11 cellular contexts compared by ENCODE assay signal in genomic region chr4:85823295-85823694, GRCh38.
DNase-seq lines count a peak whose midpoint lies in the region; FAIRE-seq and TF ChIP-seq lines count a peak whose summit lies in the region.
"Had no signal": no experiment of that assay in that cellular context is flagged by ENCODE, and none has a peak within 500 bp of the region (broad histone marks: within the 10 kb centered on the region; RNA-seq: fewer than 3 reads in every experiment).

No MANE protein-coding gene starts in this region.

- H3K27me3 ChIP-seq in mesenchymal stem cell (ENCODE audit: control insufficient read depth in 1 of 2, insufficient read depth in 1 of 2, low read length in 2 of 2), result no peaks in the 10 kb centered on the region
- H3K27me3 ChIP-seq in small intestine (ENCODE audit: control insufficient read depth in 2 of 2, insufficient read depth in 2 of 2, low read length in 2 of 2), result no peaks in the 10 kb centered on the region
- H3K27me3 ChIP-seq in mammary epithelial cell (ENCODE audit: insufficient read depth, low read length), result peaks cover 2% of the 10 kb centered on the region
- H3K27me3 ChIP-seq: dorsolateral prefrontal cortex had no signal

- H2BK12ac ChIP-seq in mesenchymal stem cell (ENCODE audit: low read length in 2 of 2), result peak overlapping the region in 1 of 2 experiments; percentile 8

- no peak overlapping the region for H2BK120ac ChIP-seq in mesenchymal stem cell (ENCODE audit: low read depth, low read length)

- no peaks in the 10 kb centered on the region for H3K9me3 ChIP-seq in mesenchymal stem cell (ENCODE audit: control insufficient read depth, low read length)
- H3K9me3 ChIP-seq in small intestine (ENCODE audit: control insufficient read depth, low read depth), result no peaks in the 10 kb centered on the region
- no peaks in the 10 kb centered on the region for H3K9me3 ChIP-seq in mammary epithelial cell (replicated peaks; ENCODE audit: insufficient read depth, low read length)

- H3K4ac ChIP-seq in mesenchymal stem cell (ENCODE audit: low read depth in 1 of 2, low read length in 2 of 2), result no peak overlapping the region

- WGBS in mesenchymal stem cell, result 38% methylated on average over 1 of the region's 1 CpG
- 24 to 47% (median 35%) methylated on average over 1 of the region's 1 CpG for WGBS in small intestine, 3 donors
- 11% methylated on average over 1 of the region's 1 CpG for WGBS in mammary epithelial cell (ENCODE audit: low coverage, missing lambda C conversion rate)

- H3K4me1 ChIP-seq in mesenchymal stem cell (ENCODE audit: control insufficient read depth, insufficient read depth, low read depth, low read length) (peaks cover 3% of the 10 kb centered on the region), small intestine (ENCODE audit: control insufficient read depth in 2 of 2, insufficient read depth in 1 of 2, low read depth in 1 of 2, low read length in 1 of 2) (peaks cover 0 to 14% of the 10 kb centered on the region in 2 donors), mammary epithelial cell (ENCODE audit: insufficient read depth, low read length) (peaks cover 12% of the 10 kb centered on the region)
- H3K4me1 ChIP-seq: parathyroid adenoma had no signal

- H3K9ac ChIP-seq in mesenchymal stem cell (ENCODE audit: low read length) (peak overlapping the region; percentile 61), mammary epithelial cell (ENCODE audit: insufficient read depth, low read length) (no peak overlapping the region)
- H3K9ac ChIP-seq: parathyroid adenoma had no signal

- H3K14ac ChIP-seq in mesenchymal stem cell (ENCODE audit: low read length in 2 of 2), result no peak overlapping the region

- peak; percentile 47 for DNase-seq in EL
- DNase-seq in M059J (ENCODE audit: low read depth), result peak; percentile 55
- peak; percentile 52 for DNase-seq in choroid plexus epithelial cell (ENCODE audit: low read depth)
- DNase-seq in mesenchymal stem cell, result no peak
- DNase-seq in small intestine, result no peak
- DNase-seq in activated CD4-positive, alpha-beta T cell treated with anti-CD3 and anti-CD28 coated beads for 1 hour, result no peak
- no peak for DNase-seq in mammary epithelial cell
- DNase-seq: dorsolateral prefrontal cortex; NK-92 treated with Interleukin-12 subunit alpha and Interleukin-12 subunit beta, amount 100 ng/mL, for 24 hours had no signal

- CTCF ChIA-PET in mammary epithelial cell (lab: Charles Lee; ENCODE audit: low non-redundant PET), result interaction anchor here (0.7 kb wide), 1 partner anchor 76 kb away, joined by 4 read pairs; no protein-coding TSS in a partner anchor

- H3K27ac ChIP-seq in mesenchymal stem cell (ENCODE audit: low read length, poor library complexity, severe bottlenecking) (no peak overlapping the region), small intestine (ENCODE audit: low read depth in 1 of 2, low read length in 1 of 2) (no peak overlapping the region), mammary epithelial cell (ENCODE audit: insufficient read depth, low read depth, low read length) (no peak overlapping the region)
- H3K27ac ChIP-seq: dorsolateral prefrontal cortex, parathyroid adenoma, VCaP had no signal

- no TSS peak for BruUV-seq in mammary epithelial cell (replicated peaks; lab: Mats Ljungman, UMichigan)

- H2AFZ ChIP-seq in mesenchymal stem cell (ENCODE audit: low read depth, low read length) (no peak overlapping the region), mammary epithelial cell (ENCODE audit: low read depth, low read length) (no peak overlapping the region)
- H2AFZ ChIP-seq: parathyroid adenoma had no signal

- intact Hi-C loops in mammary epithelial cell (cut with micrococcal nuclease), result loop anchor here (10.0 kb wide), 1 partner anchor 142 kb away; no protein-coding TSS in a partner anchor

- H4K91ac ChIP-seq in mesenchymal stem cell (ENCODE audit: low read length), result no peak overlapping the region

- no peak overlapping the region for H3K23ac ChIP-seq in mesenchymal stem cell (ENCODE audit: low read length in 2 of 2)

- no peak overlapping the region for H2BK5ac ChIP-seq in mesenchymal stem cell (ENCODE audit: low read depth, low read length, poor library complexity, severe bottlenecking)

- TF ChIP-seq CTCF in choroid plexus epithelial cell (conservative IDR thresholded peaks at IDR 0.05; ENCODE audit: low read depth, low read length) (no peak), mammary epithelial cell (conservative IDR thresholded peaks at IDR 0.05 in 1 of 2, IDR thresholded peaks at IDR 0.05 in 1 of 2; ENCODE audit: extremely low read depth in 1 of 2, insufficient read depth in 1 of 2, low read depth in 1 of 2, low read length in 2 of 2) (no peak)

- dilution Hi-C loops in mammary epithelial cell (cut with HindIII; ENCODE audit: low sequenced_read_pairs), result no loop called here

- no peak overlapping the region for H3K4me3 ChIP-seq in choroid plexus epithelial cell (ENCODE audit: low read depth, low read length)
- no peak overlapping the region for H3K4me3 ChIP-seq in mesenchymal stem cell (ENCODE audit: insufficient read depth in 1 of 2, low read depth in 1 of 2, low read length in 2 of 2)
- no peak overlapping the region for H3K4me3 ChIP-seq in small intestine (ENCODE audit: low read depth in 1 of 2, low read length in 2 of 2)
- no peak overlapping the region for H3K4me3 ChIP-seq in mammary epithelial cell (replicated peaks in 1 of 3; ENCODE audit: insufficient read depth in 1 of 3, low read depth in 2 of 3, low read length in 3 of 3)
- H3K4me3 ChIP-seq: dorsolateral prefrontal cortex had no signal

- H2AK5ac ChIP-seq in mesenchymal stem cell (ENCODE audit: low read length, severe bottlenecking), result peak overlapping the region; percentile 16

- peak overlapping the region; percentile 35 for H4K8ac ChIP-seq in mesenchymal stem cell (ENCODE audit: low read length)

- H2BK15ac ChIP-seq in mesenchymal stem cell (ENCODE audit: low read depth, poor library complexity, severe bottlenecking), result no peak overlapping the region

- in situ Hi-C loops in mammary epithelial cell (cut with MboI; ENCODE audit: low sequenced_read_pairs in 2 of 2), result no loop called here

- peaks cover 0 to 8% of the 10 kb centered on the region in 2 experiments for H3K36me3 ChIP-seq in mesenchymal stem cell (ENCODE audit: control insufficient read depth in 1 of 2, insufficient read depth in 2 of 2, low read depth in 1 of 2, low read length in 2 of 2)
- no peaks in the 10 kb centered on the region for H3K36me3 ChIP-seq in small intestine (ENCODE audit: control insufficient read depth in 2 of 2, insufficient read depth in 2 of 2, low read length in 2 of 2)
- no peaks in the 10 kb centered on the region for H3K36me3 ChIP-seq in mammary epithelial cell (ENCODE audit: insufficient read depth, low read length)

- no peak overlapping the region for H3K18ac ChIP-seq in mesenchymal stem cell (ENCODE audit: low read depth in 1 of 2, low read length in 2 of 2)

- H3K79me2 ChIP-seq in mammary epithelial cell (ENCODE audit: insufficient read depth, low read length), result no peaks in the 10 kb centered on the region
- H3K79me2 ChIP-seq: parathyroid adenoma had no signal

- H3K79me1 ChIP-seq in mesenchymal stem cell (replicated peaks; ENCODE audit: low read length, poor library complexity, severe bottlenecking), result no peaks in the 10 kb centered on the region

- FAIRE-seq in small intestine (lab: Jason Lieb, UNC), result no peak

- H4K20me1 ChIP-seq in mammary epithelial cell (ENCODE audit: insufficient read depth, low read length), result no peaks in the 10 kb centered on the region

- H3K4me2 ChIP-seq in mesenchymal stem cell (ENCODE audit: low read length, poor library complexity, severe bottlenecking) (no peak overlapping the region), mammary epithelial cell (ENCODE audit: insufficient read depth, low read depth, low read length) (no peak overlapping the region)

Comparison
In these comparisons a context has a peak if more than half of its experiments do, and no peak if none do; other contexts are left out.
1. DNase-seq: peak in EL (single experiment), M059J (single experiment) and choroid plexus epithelial cell (single experiment); none in mesenchymal stem cell (single experiment), small intestine (single experiment), activated CD4-positive, alpha-beta T cell treated with anti-CD3 and anti-CD28 coated beads for 1 hour (single experiment) and mammary epithelial cell (single experiment).